In genomic region chr7:134414109-134414508, GRCh38 we compare ENCODE assay signal across 21 cellular contexts.
"Had no signal": no experiment of that assay in that cellular context is flagged by ENCODE, and none has a peak within 500 bp of the region (broad histone marks: within the 10 kb centered on the region; RNA-seq: fewer than 3 reads in every experiment).

No MANE protein-coding gene starts in this region.

- H3K4me3 ChIP-seq: colonic mucosa, heart left ventricle, lung, skin epidermis, thoracic aorta, transverse colon had no signal

- ATAC-seq: heart left ventricle; left colon; left ventricle myocardium superior; naive thymus-derived CD8-positive, alpha-beta T cell; sciatic nerve; stimulated activated naive B cell treated with anti-CD40 and anti-IgM and Interleukin-4, amounts not matched to agents 10 μg/mL and 1 μg/mL and 100 μg/mL, for 72 hours; stimulated activated naive CD8-positive, alpha-beta T cell treated with anti-CD3 and anti-CD28 coated beads, Interleukin-15, amount 100 ng/mL, for 72 hours had no signal

- H3K4me3 Mint-ChIP-seq: endodermal cell; naive thymus-derived CD8-positive, alpha-beta T cell; stimulated activated naive B cell treated with anti-CD40 and anti-IgM and Interleukin-4, amounts not matched to agents 10 μg/mL and 1 μg/mL and 100 μg/mL, for 72 hours; stimulated activated naive CD8-positive, alpha-beta T cell treated with anti-CD3 and anti-CD28 coated beads, Interleukin-15, amount 100 ng/mL, for 72 hours had no signal

- H3K27ac Mint-ChIP-seq: endodermal cell; naive thymus-derived CD8-positive, alpha-beta T cell; stimulated activated naive B cell treated with anti-CD40 and anti-IgM and Interleukin-4, amounts not matched to agents 10 μg/mL and 1 μg/mL and 100 μg/mL, for 72 hours; stimulated activated naive CD8-positive, alpha-beta T cell treated with anti-CD3 and anti-CD28 coated beads, Interleukin-15, amount 100 ng/mL, for 72 hours had no signal

- DNase-seq: colonic mucosa; effector CD4-positive, alpha-beta T cell; endodermal cell; foreskin melanocyte; heart left ventricle; hippocampal formation; left colon; left ventricle myocardium superior; mesenchymal stem cell; naive thymus-derived CD8-positive, alpha-beta T cell; posterior cingulate gyrus; stimulated activated CD4-positive, alpha-beta T cell treated with anti-CD3 and anti-CD28 coated beads, Interleukin-2, amount 100 ng/mL, for 24 hours; stimulated activated CD4-positive, alpha-beta T cell treated with anti-CD3 and anti-CD28 coated beads, Interleukin-4, amount 100 ng/mL, for 4 hours; stimulated activated naive B cell treated with anti-CD40 and anti-IgM and Interleukin-4, amounts not matched to agents 10 μg/mL and 1 μg/mL and 100 μg/mL, for 72 hours; stimulated activated naive CD8-positive, alpha-beta T cell treated with anti-CD3 and anti-CD28 coated beads, Interleukin-15, amount 100 ng/mL, for 72 hours; transverse colon had no signal

- H3K4me1 Mint-ChIP-seq: endodermal cell; naive thymus-derived CD8-positive, alpha-beta T cell; stimulated activated naive B cell treated with anti-CD40 and anti-IgM and Interleukin-4, amounts not matched to agents 10 μg/mL and 1 μg/mL and 100 μg/mL, for 72 hours; stimulated activated naive CD8-positive, alpha-beta T cell treated with anti-CD3 and anti-CD28 coated beads, Interleukin-15, amount 100 ng/mL, for 72 hours had no signal

- H3K9me3 Mint-ChIP-seq: endodermal cell; naive thymus-derived CD8-positive, alpha-beta T cell; stimulated activated naive B cell treated with anti-CD40 and anti-IgM and Interleukin-4, amounts not matched to agents 10 μg/mL and 1 μg/mL and 100 μg/mL, for 72 hours; stimulated activated naive CD8-positive, alpha-beta T cell treated with anti-CD3 and anti-CD28 coated beads, Interleukin-15, amount 100 ng/mL, for 72 hours had no signal

- H3K4me1 ChIP-seq: colonic mucosa, heart left ventricle, transverse colon had no signal

- H3K9me3 ChIP-seq: colonic mucosa, heart left ventricle, neutrophil, thoracic aorta, transverse colon had no signal

- H3K36me3 ChIP-seq: colonic mucosa, heart left ventricle, neutrophil, thoracic aorta, transverse colon had no signal

- H3K27me3 ChIP-seq: colonic mucosa, neutrophil, transverse colon had no signal

- H3K36me3 Mint-ChIP-seq: naive thymus-derived CD8-positive, alpha-beta T cell; stimulated activated naive B cell treated with anti-CD40 and anti-IgM and Interleukin-4, amounts not matched to agents 10 μg/mL and 1 μg/mL and 100 μg/mL, for 72 hours had no signal

- H3K27ac ChIP-seq: colonic mucosa, heart left ventricle, neutrophil, skin epidermis, thoracic aorta, transverse colon had no signal
